Comparison of ENCODE assay signal across 28 cellular contexts in the genomic region with DNA sequence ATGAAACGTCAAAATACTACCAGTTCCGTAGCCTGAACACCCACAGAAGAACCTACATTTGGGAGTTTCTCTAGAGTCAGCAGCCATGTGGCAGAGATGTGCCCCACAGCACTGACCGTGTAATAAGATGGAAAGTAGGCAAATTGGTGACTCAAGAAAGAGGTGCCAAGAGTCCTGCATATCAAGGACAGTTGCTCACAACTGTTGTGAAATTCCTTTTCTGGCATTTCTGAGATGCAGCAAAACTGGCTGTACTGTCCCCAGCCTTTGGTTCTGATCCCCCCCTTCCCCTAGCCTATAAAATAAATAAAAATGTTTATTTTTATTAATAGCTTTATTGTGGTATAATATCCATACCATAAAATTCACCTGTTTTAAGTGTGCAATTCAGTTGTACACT.
"Had no signal": no experiment of that assay in that cellular context is flagged by ENCODE, and none has a peak within 500 bp of the region (broad histone marks: within the 10 kb centered on the region; RNA-seq: fewer than 3 reads in every experiment).

No MANE protein-coding gene starts in this region.

- H3K27me3 ChIP-seq: suprapubic skin, testis, thyroid gland, tibial nerve, transverse colon, upper lobe of left lung, upper lobe of right lung, uterus, vagina had no signal

- H3K27ac ChIP-seq: stomach, suprapubic skin, testis, thoracic aorta, thyroid gland, tibial artery, tibial nerve, transverse colon, upper lobe of left lung, upper lobe of right lung, uterus, vagina had no signal

- H3K27ac Mint-ChIP-seq: stimulated activated effector memory CD8-positive, alpha-beta T cell treated with anti-CD3 and anti-CD28 coated beads, Interleukin-12 subunit alpha, Interleukin-12 subunit beta, amount 100 ng/mL, for 72 hours; stimulated activated memory B cell treated with anti-CD40 and anti-IgM and Interleukin-4, amounts not matched to agents 10 μg/mL and 1 μg/mL and 100 μg/mL, for 72 hours; stimulated activated naive B cell treated with anti-CD40 and anti-IgM and Interleukin-4, amounts not matched to agents 10 μg/mL and 1 μg/mL and 100 μg/mL, for 72 hours; stimulated activated naive CD8-positive, alpha-beta T cell treated with anti-CD3 and anti-CD28 coated beads, Interleukin-15, amount 100 ng/mL, for 72 hours; stimulated activated naive CD8-positive, alpha-beta T cell treated with anti-CD3 and anti-CD28 coated beads, Interleukin-15, Interleukin-2, amounts not matched to agents 100 ng/mL and 50 ng/mL, for 24 hours; type B pancreatic cell had no signal

- H3K9me3 ChIP-seq: stomach, suprapubic skin, testis, thoracic aorta, thyroid gland, tibial artery, tibial nerve, transverse colon, upper lobe of left lung, upper lobe of right lung, uterus, vagina had no signal

- H3K4me3 ChIP-seq: stomach, suprapubic skin, testis, thoracic aorta, thyroid gland, tibial artery, tibial nerve, transverse colon, upper lobe of left lung, upper lobe of right lung, uterus, vagina had no signal

- H3K36me3 ChIP-seq: stomach, suprapubic skin, thoracic aorta, thyroid gland, tibial artery, tibial nerve, transverse colon, upper lobe of left lung, upper lobe of right lung, uterus, vagina had no signal

- H3K4me3 Mint-ChIP-seq: stimulated activated effector memory CD8-positive, alpha-beta T cell treated with anti-CD3 and anti-CD28 coated beads, Interleukin-12 subunit alpha, Interleukin-12 subunit beta, amount 100 ng/mL, for 72 hours; stimulated activated memory B cell treated with anti-CD40 and anti-IgM and Interleukin-4, amounts not matched to agents 10 μg/mL and 1 μg/mL and 100 μg/mL, for 72 hours; stimulated activated naive B cell treated with anti-CD40 and anti-IgM and Interleukin-4, amounts not matched to agents 10 μg/mL and 1 μg/mL and 100 μg/mL, for 72 hours; stimulated activated naive CD8-positive, alpha-beta T cell treated with anti-CD3 and anti-CD28 coated beads, Interleukin-15, amount 100 ng/mL, for 72 hours; stimulated activated naive CD8-positive, alpha-beta T cell treated with anti-CD3 and anti-CD28 coated beads, Interleukin-15, Interleukin-2, amounts not matched to agents 100 ng/mL and 50 ng/mL, for 24 hours; type B pancreatic cell had no signal

- FAIRE-seq: urothelium cell line had no signal

- H3K4me1 ChIP-seq: suprapubic skin, testis, thyroid gland, tibial artery, transverse colon, upper lobe of left lung, upper lobe of right lung, uterus had no signal

- H3K27me3 Mint-ChIP-seq: stimulated activated memory B cell treated with anti-CD40 and anti-IgM and Interleukin-4, amounts not matched to agents 10 μg/mL and 1 μg/mL and 100 μg/mL, for 72 hours; stimulated activated naive B cell treated with anti-CD40 and anti-IgM and Interleukin-4, amounts not matched to agents 10 μg/mL and 1 μg/mL and 100 μg/mL, for 72 hours; stimulated activated naive CD8-positive, alpha-beta T cell treated with anti-CD3 and anti-CD28 coated beads, Interleukin-15, amount 100 ng/mL, for 72 hours; stimulated activated naive CD8-positive, alpha-beta T cell treated with anti-CD3 and anti-CD28 coated beads, Interleukin-15, Interleukin-2, amounts not matched to agents 100 ng/mL and 50 ng/mL, for 24 hours; type B pancreatic cell had no signal

- DNase-seq: stimulated activated CD4-positive, alpha-beta T cell treated with anti-CD3 and anti-CD28 coated beads, Interleukin-2, amount 100 ng/mL, for 48 hours; stimulated activated CD4-positive, alpha-beta T cell treated with anti-CD3 and anti-CD28 coated beads, Interleukin-4, amount 100 ng/mL, for 1 hour; stimulated activated CD4-positive, alpha-beta T cell treated with anti-CD3 and anti-CD28 coated beads, Interleukin-4, amount 100 ng/mL, for 24 hours; stimulated activated CD4-positive, alpha-beta T cell treated with anti-CD3 and anti-CD28 coated beads, Interleukin-4, amount 100 ng/mL, for 4 hours; stimulated activated CD8-positive, alpha-beta memory T cell treated with anti-CD3 and anti-CD28 coated beads, Interleukin-4, amount 100 ng/mL, for 48 hours; stimulated activated naive B cell treated with anti-CD40 and anti-IgM and Interleukin-4, amounts not matched to agents 10 μg/mL and 1 μg/mL and 100 μg/mL, for 72 hours; stimulated activated naive CD4-positive, alpha-beta T cell; stimulated activated naive CD4-positive, alpha-beta T cell treated with Interleukin-2 at 50 U/mL for 16 hours; stimulated activated naive CD8-positive, alpha-beta T cell treated with anti-CD3 and anti-CD28 coated beads, Interleukin-15, amount 100 ng/mL, for 72 hours; stimulated activated naive CD8-positive, alpha-beta T cell treated with anti-CD3 and anti-CD28 coated beads, Interleukin-15, Interleukin-2, amounts not matched to agents 100 U/mL and 50 U/mL, for 24 hours; stomach; substantia nigra; testis; thyroid gland; tibial artery; transverse colon; upper lobe of left lung; upper lobe of right lung; uterus had no signal

- ATAC-seq: stimulated activated effector memory CD8-positive, alpha-beta T cell treated with anti-CD3 and anti-CD28 coated beads, Interleukin-12 subunit alpha, Interleukin-12 subunit beta, amount 100 ng/mL, for 72 hours; stimulated activated memory B cell treated with anti-CD40 and anti-IgM and Interleukin-4, amounts not matched to agents 10 μg/mL and 1 μg/mL and 100 μg/mL, for 72 hours; stimulated activated naive B cell treated with anti-CD40 and anti-IgM and Interleukin-4, amounts not matched to agents 10 μg/mL and 1 μg/mL and 100 μg/mL, for 72 hours; stimulated activated naive CD8-positive, alpha-beta T cell treated with anti-CD3 and anti-CD28 coated beads, Interleukin-15, amount 100 ng/mL, for 72 hours; stimulated activated naive CD8-positive, alpha-beta T cell treated with anti-CD3 and anti-CD28 coated beads, Interleukin-15, Interleukin-2, amounts not matched to agents 100 U/mL and 50 U/mL, for 24 hours; upper lobe of right lung had no signal

- H3K4me1 Mint-ChIP-seq: stimulated activated effector memory CD8-positive, alpha-beta T cell treated with anti-CD3 and anti-CD28 coated beads, Interleukin-12 subunit alpha, Interleukin-12 subunit beta, amount 100 ng/mL, for 72 hours; stimulated activated memory B cell treated with anti-CD40 and anti-IgM and Interleukin-4, amounts not matched to agents 10 μg/mL and 1 μg/mL and 100 μg/mL, for 72 hours; stimulated activated naive B cell treated with anti-CD40 and anti-IgM and Interleukin-4, amounts not matched to agents 10 μg/mL and 1 μg/mL and 100 μg/mL, for 72 hours; stimulated activated naive CD8-positive, alpha-beta T cell treated with anti-CD3 and anti-CD28 coated beads, Interleukin-15, amount 100 ng/mL, for 72 hours had no signal

- H3K36me3 Mint-ChIP-seq: stimulated activated effector memory CD8-positive, alpha-beta T cell treated with anti-CD3 and anti-CD28 coated beads, Interleukin-12 subunit alpha, Interleukin-12 subunit beta, amount 100 ng/mL, for 72 hours; stimulated activated memory B cell treated with anti-CD40 and anti-IgM and Interleukin-4, amounts not matched to agents 10 μg/mL and 1 μg/mL and 100 μg/mL, for 72 hours; type B pancreatic cell had no signal
